Comparison of ENCODE assay signal across 24 cellular contexts in the genomic region with DNA sequence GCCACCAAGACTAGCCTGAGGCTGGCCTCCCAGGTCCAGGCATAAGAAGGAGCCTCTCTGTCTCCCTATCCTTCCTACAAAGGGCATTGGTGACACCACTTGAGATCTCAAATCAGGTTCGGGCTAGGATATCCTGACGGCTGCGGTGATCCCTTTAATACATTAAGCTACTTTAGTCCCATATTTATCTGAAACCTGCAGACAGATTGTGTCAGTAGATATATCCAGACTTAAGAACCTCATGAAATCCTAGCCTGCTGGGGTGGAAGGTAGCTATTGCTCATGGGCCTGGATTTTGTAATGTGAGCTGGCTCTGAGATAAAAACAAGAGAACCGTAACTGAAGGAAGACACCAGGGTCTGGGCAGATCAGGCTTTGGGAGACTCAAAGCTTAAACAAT.
"Had no signal": no experiment of that assay in that cellular context is flagged by ENCODE, and none has a peak within 500 bp of the region (broad histone marks: within the 10 kb centered on the region; RNA-seq: fewer than 3 reads in every experiment).

No MANE protein-coding gene starts in this region.

- ATAC-seq: activated T-cell treated with anti-CD3 and anti-CD28 coated beads, Interleukin-2, amount 50 U/mL, for 72 hours; gastrocnemius medialis; left ventricle myocardium superior; stimulated activated naive B cell treated with anti-CD40 and anti-IgM and Interleukin-4, amounts not matched to agents 10 μg/mL and 1 μg/mL and 100 μg/mL, for 72 hours had no signal

- H3K9me3 ChIP-seq: colonic mucosa, gastrocnemius medialis, neutrophil, ovary, sigmoid colon, stomach, suprapubic skin, tibial artery had no signal

- H3K4me3 ChIP-seq: colonic mucosa, gastrocnemius medialis, ovary, sigmoid colon, stomach, suprapubic skin, tibial artery had no signal

- H3K27me3 ChIP-seq: colonic mucosa, gastrocnemius medialis, neutrophil, ovary, sigmoid colon, stomach, suprapubic skin, tibial artery had no signal

- H3K36me3 ChIP-seq: colonic mucosa, gastrocnemius medialis, neutrophil, ovary, sigmoid colon, stomach, suprapubic skin, tibial artery had no signal

- H3K27ac ChIP-seq: colonic mucosa, gastrocnemius medialis, neutrophil, ovary, sigmoid colon, stomach, suprapubic skin, tibial artery had no signal

- DNase-seq: activated CD4-positive, alpha-beta T cell treated with anti-CD3 and anti-CD28 coated beads for 4 hours; activated CD4-positive, alpha-beta T cell treated with anti-CD3 and anti-CD28 coated beads, Interleukin-2, amount 50 U/mL, for 4 hours; activated naive CD4-positive, alpha-beta T cell; activated T-cell treated with anti-CD3 and anti-CD28 coated beads for 4 hours; activated T-cell treated with anti-CD3 and anti-CD28 coated beads, Interleukin-2, amount 50 U/mL, for 72 hours; anterior cingulate cortex; colonic mucosa; effector CD8-positive, alpha-beta T cell; erythroblast; gastrocnemius medialis; glutamatergic neuron; islet precursor cell; left ventricle myocardium superior; nephron progenitor cell; ovary; sigmoid colon; stimulated activated CD4-positive, alpha-beta T cell treated with anti-CD3 and anti-CD28 coated beads, Interleukin-15, amount 100 ng/mL, for 24 hours; stimulated activated CD4-positive, alpha-beta T cell treated with anti-CD3 and anti-CD28 coated beads, Interleukin-2, amount 100 ng/mL, for 24 hours; stimulated activated naive B cell treated with anti-CD40 and anti-IgM and Interleukin-4, amounts not matched to agents 10 μg/mL and 1 μg/mL and 100 μg/mL, for 72 hours; stomach; tibial artery had no signal

- FAIRE-seq: endometrium had no signal
